In the genomic region with DNA sequence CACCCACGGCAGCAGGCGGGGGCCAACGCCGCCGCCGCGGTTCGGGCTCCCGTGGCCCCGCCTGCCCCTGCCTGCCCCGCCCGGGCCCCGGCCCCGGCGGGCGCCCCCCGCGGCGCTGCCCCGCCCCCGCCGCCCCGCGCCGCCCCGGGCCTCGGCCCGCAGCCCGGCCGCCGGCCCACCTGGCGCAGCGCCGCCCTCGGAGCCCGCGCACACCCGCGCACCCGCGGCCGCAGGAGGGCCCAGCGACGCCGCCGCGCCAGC, we compare ENCODE assay signal across 16 cellular contexts. TPM values are rescaled to one million over a fixed set of nuclear protein-coding genes. Genes with fewer than 3 reads are reported as not detected.
DNase-seq lines count a peak whose midpoint lies in the region; ATAC-seq and TF ChIP-seq lines count a peak whose summit lies in the region.
"Had no signal": no experiment of that assay in that cellular context is flagged by ENCODE, and none has a peak within 500 bp of the region (broad histone marks: within the 10 kb centered on the region; RNA-seq: fewer than 3 reads in every experiment).

A gene with protein sequence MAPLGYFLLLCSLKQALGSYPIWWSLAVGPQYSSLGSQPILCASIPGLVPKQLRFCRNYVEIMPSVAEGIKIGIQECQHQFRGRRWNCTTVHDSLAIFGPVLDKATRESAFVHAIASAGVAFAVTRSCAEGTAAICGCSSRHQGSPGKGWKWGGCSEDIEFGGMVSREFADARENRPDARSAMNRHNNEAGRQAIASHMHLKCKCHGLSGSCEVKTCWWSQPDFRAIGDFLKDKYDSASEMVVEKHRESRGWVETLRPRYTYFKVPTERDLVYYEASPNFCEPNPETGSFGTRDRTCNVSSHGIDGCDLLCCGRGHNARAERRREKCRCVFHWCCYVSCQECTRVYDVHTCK (plus strand): TSS at position 206 of the 261 bp plus-strand sequence. CDS start 131 bp downstream, outside the sequence.

- peaks cover 59% of the 10 kb centered on the region for H3K27me3 Mint-ChIP-seq in activated naive CD8-positive, alpha-beta T cell treated with anti-CD3 and anti-CD28 coated beads, Interleukin-2, amount 10 ng/mL, durations not matched to agents 7 days and 5 days
- H3K27me3 Mint-ChIP-seq in activated naive CD8-positive, alpha-beta T cell treated with anti-CD3 and anti-CD28 coated beads for 36 hours, result peaks cover 76% of the 10 kb centered on the region
- peaks cover 75 to 77% of the 10 kb centered on the region in 2 donors for H3K27me3 Mint-ChIP-seq in effector memory CD8-positive, alpha-beta T cell

- peaks cover 7% of the 10 kb centered on the region for H3K4me1 ChIP-seq in mesodermal cell (ENCODE audit: control insufficient read depth, insufficient read depth, low read length, poor library complexity, severe bottlenecking)
- peaks cover 0 to 40% (median 6%) of the 10 kb centered on the region in 4 donors for H3K4me1 ChIP-seq in upper lobe of left lung

- H3K4me3 ChIP-seq in mesodermal cell (ENCODE audit: extremely low read depth, insufficient read depth, low read length, poor library complexity, severe bottlenecking), result peak within 1 kb of the TSS; percentile 8
- peak within 1 kb of the TSS in 3 of 4 donors; percentile 34 to 47 (median 39) for H3K4me3 ChIP-seq in upper lobe of left lung

- no peak within 1 kb of the TSS for H3K27ac Mint-ChIP-seq in activated naive CD8-positive, alpha-beta T cell treated with anti-CD3 and anti-CD28 coated beads, Interleukin-2, amount 10 ng/mL, durations not matched to agents 7 days and 5 days
- H3K27ac Mint-ChIP-seq in activated naive CD8-positive, alpha-beta T cell treated with anti-CD3 and anti-CD28 coated beads for 36 hours, result no peak within 1 kb of the TSS
- no peak within 1 kb of the TSS for H3K27ac Mint-ChIP-seq in effector memory CD8-positive, alpha-beta T cell
- H3K27ac Mint-ChIP-seq: activated naive CD4-positive, alpha-beta T cell treated with anti-CD3 and anti-CD28 coated beads, Interleukin-2, amount 50 U/mL, for 72 hours; CD8-positive, alpha-beta memory T cell had no signal

- no peaks in the 10 kb centered on the region for H3K36me3 Mint-ChIP-seq in activated naive CD8-positive, alpha-beta T cell treated with anti-CD3 and anti-CD28 coated beads, Interleukin-2, amount 10 ng/mL, durations not matched to agents 7 days and 5 days
- H3K36me3 Mint-ChIP-seq in activated naive CD8-positive, alpha-beta T cell treated with anti-CD3 and anti-CD28 coated beads for 36 hours, result no peaks in the 10 kb centered on the region
- H3K36me3 Mint-ChIP-seq in effector memory CD8-positive, alpha-beta T cell (ENCODE audit: insufficient read depth), result no peaks in the 10 kb centered on the region
- H3K36me3 Mint-ChIP-seq: activated naive CD4-positive, alpha-beta T cell treated with anti-CD3 and anti-CD28 coated beads, Interleukin-2, amount 50 U/mL, for 72 hours; CD8-positive, alpha-beta memory T cell had no signal

- H3K4me3 Mint-ChIP-seq in activated naive CD8-positive, alpha-beta T cell treated with anti-CD3 and anti-CD28 coated beads, Interleukin-2, amount 10 ng/mL, durations not matched to agents 7 days and 5 days, result peak within 1 kb of the TSS; percentile 35
- H3K4me3 Mint-ChIP-seq in activated naive CD8-positive, alpha-beta T cell treated with anti-CD3 and anti-CD28 coated beads for 36 hours, result no peak within 1 kb of the TSS
- H3K4me3 Mint-ChIP-seq in effector memory CD8-positive, alpha-beta T cell, result peak within 1 kb of the TSS; percentile 51 to 60

- H3K4me1 Mint-ChIP-seq in activated naive CD8-positive, alpha-beta T cell treated with anti-CD3 and anti-CD28 coated beads, Interleukin-2, amount 10 ng/mL, durations not matched to agents 7 days and 5 days, result peaks cover 16% of the 10 kb centered on the region
- peaks cover 16% of the 10 kb centered on the region for H3K4me1 Mint-ChIP-seq in activated naive CD8-positive, alpha-beta T cell treated with anti-CD3 and anti-CD28 coated beads for 36 hours
- peaks cover 7 to 13% of the 10 kb centered on the region in 2 donors for H3K4me1 Mint-ChIP-seq in effector memory CD8-positive, alpha-beta T cell (ENCODE audit: low read depth in 2 of 2)

- WGBS in mesodermal cell (ENCODE audit: insufficient coverage in 2 of 2), 2 experiments, result 0 to 1% methylated on average over 16 to 22 of the region's 47 CpGs
- no CpG with 5 or more reads among the region's 47 CpGs for WGBS in upper lobe of left lung, 2 donors

- no peak for TF ChIP-seq EP300 in upper lobe of left lung (IDR thresholded peaks at IDR 0.05)

- no peaks in the 10 kb centered on the region for H3K9me3 ChIP-seq in mesodermal cell (ENCODE audit: control insufficient read depth, low read length)
- H3K9me3 ChIP-seq in upper lobe of left lung, result no peaks in the 10 kb centered on the region

- no peak within 1 kb of the TSS for H3K27ac ChIP-seq in mesodermal cell (ENCODE audit: low read depth, low read length, severe bottlenecking)
- H3K27ac ChIP-seq in upper lobe of left lung, result peak within 1 kb of the TSS in 2 of 4 donors; percentile 10 to 23

- no peaks in the 10 kb centered on the region for H3K9me3 Mint-ChIP-seq in activated naive CD8-positive, alpha-beta T cell treated with anti-CD3 and anti-CD28 coated beads, Interleukin-2, amount 10 ng/mL, durations not matched to agents 7 days and 5 days
- H3K9me3 Mint-ChIP-seq in activated naive CD8-positive, alpha-beta T cell treated with anti-CD3 and anti-CD28 coated beads for 36 hours, result no peaks in the 10 kb centered on the region
- H3K9me3 Mint-ChIP-seq in effector memory CD8-positive, alpha-beta T cell, result no peaks in the 10 kb centered on the region
- H3K9me3 Mint-ChIP-seq: activated naive CD4-positive, alpha-beta T cell treated with anti-CD3 and anti-CD28 coated beads, Interleukin-2, amount 50 U/mL, for 72 hours; CD8-positive, alpha-beta memory T cell had no signal

- TF ChIP-seq CTCF in upper lobe of left lung (IDR thresholded peaks at IDR 0.05), result no peak

- no peak for DNase-seq in activated naive CD8-positive, alpha-beta T cell treated with anti-CD3 and anti-CD28 coated beads, Interleukin-2, amount 10 ng/mL, durations not matched to agents 7 days and 5 days
- no peak for DNase-seq in activated naive CD8-positive, alpha-beta T cell treated with anti-CD3 and anti-CD28 coated beads for 36 hours
- DNase-seq in effector memory CD8-positive, alpha-beta T cell, result no peak
- DNase-seq in upper lobe of left lung (peak in 1 of 2 donors; percentile 72), HuH-7.5 (ENCODE audit: low spot score) (no peak)
- no peak for DNase-seq in activated naive CD4-positive, alpha-beta T cell treated with anti-CD3 and anti-CD28 coated beads, Interleukin-2, amount 50 U/mL, for 16 hours
- DNase-seq: CD8-positive, alpha-beta memory T cell; cortex of kidney; GF-D8; NCI-H187 treated with DMSO at 0.1 percent for 48 hours; NCI-H82 had no signal

- no peak for ATAC-seq in activated naive CD8-positive, alpha-beta T cell treated with anti-CD3 and anti-CD28 coated beads, Interleukin-2, amount 10 ng/mL, durations not matched to agents 7 days and 5 days (ENCODE audit: low read depth)
- no peak for ATAC-seq in effector memory CD8-positive, alpha-beta T cell (replicated peaks)
- ATAC-seq in upper lobe of left lung (ENCODE audit: low FRiP score in 2 of 2) (no peak), HG03025 (IDR thresholded peaks at IDR 0.05; ENCODE audit: low FRiP score, unreplicated experiment) (no peak)
- ATAC-seq: activated naive CD4-positive, alpha-beta T cell treated with anti-CD3 and anti-CD28 coated beads, Interleukin-2, amount 50 U/mL, for 72 hours had no signal

- POLR2A ChIA-PET in activated naive CD8-positive, alpha-beta T cell treated with anti-CD3 and anti-CD28 coated beads, Interleukin-2, amount 10 ng/mL, durations not matched to agents 7 days and 5 days (lab: Charles Lee), result no interaction called here

- TF ChIP-seq POLR2A in upper lobe of left lung (IDR thresholded peaks at IDR 0.05), result no peak

- peaks cover 0 to 47% (median 20%) of the 10 kb centered on the region in 4 donors for H3K27me3 ChIP-seq in upper lobe of left lung

- H3K36me3 ChIP-seq in mesodermal cell (ENCODE audit: control insufficient read depth, insufficient read depth, low read length), result no peaks in the 10 kb centered on the region
- H3K36me3 ChIP-seq in upper lobe of left lung, result no peaks in the 10 kb centered on the region

RNA-seq across cellular contexts. Expression of the gene that starts here (rescaled TPM):
- not detected for total RNA-seq in activated naive CD8-positive, alpha-beta T cell treated with anti-CD3 and anti-CD28 coated beads, Interleukin-2, amount 10 ng/mL, durations not matched to agents 7 days and 5 days
- total RNA-seq in activated naive CD8-positive, alpha-beta T cell treated with anti-CD3 and anti-CD28 coated beads for 36 hours, result not detected
- polyA plus RNA-seq in mesodermal cell (2013, experiment 1 of 2), result 1.4 TPM
- 0.61 TPM for polyA plus RNA-seq in mesodermal cell (2013, experiment 2 of 2)
- total RNA-seq in upper lobe of left lung, result 10 to 100 TPM in 2 of 6 donors, 1 to 10 TPM in 4; 1.0 to 19.6 (median 6.4) TPM
- total RNA-seq: CD8-positive, alpha-beta memory T cell; myocyte; subcutaneous adipose tissue had no signal
- polyA plus RNA-seq: CD8-positive, alpha-beta memory T cell had no signal
